ENCODE assay signal across 13 cellular contexts in genomic region chr11:117808768-117809167, GRCh38. TPM values are rescaled to one million over a fixed set of nuclear protein-coding genes. Genes with fewer than 3 reads are reported as not detected.
DNase-seq lines count a peak whose midpoint lies in the region; ATAC-seq and TF ChIP-seq lines count a peak whose summit lies in the region.
"Had no signal": no experiment of that assay in that cellular context is flagged by ENCODE, and none has a peak within 500 bp of the region (broad histone marks: within the 10 kb centered on the region; RNA-seq: fewer than 3 reads in every experiment).

No MANE protein-coding gene starts in this region.

- H3K36me3 Mint-ChIP-seq in stimulated activated memory B cell treated with anti-CD40 and anti-IgM and Interleukin-4, amounts not matched to agents 10 μg/mL and 1 μg/mL and 100 μg/mL, for 72 hours = no peaks in the 10 kb centered on the region
- H3K36me3 Mint-ChIP-seq: CD8-positive, alpha-beta memory T cell had no signal

- 63 to 72% methylated on average over 13 of the region's 13 CpGs for WGBS in heart right ventricle, 2 donors
- 51 to 58% methylated on average over 13 of the region's 13 CpGs for WGBS in lower leg skin, 2 donors

- intact Hi-C loops in heart right ventricle (cut with DNase I) = loop anchor here in 9 of 10 donors (1.0 to 5.0 kb wide), 9 partner anchors 244 to 386 kb away; no protein-coding TSS in a partner anchor
- intact Hi-C loops in lower leg skin (cut with DNase I; ENCODE audit: low total_unique reads) = no loop called here

- H3K36me3 ChIP-seq in heart right ventricle = peaks cover 0 to 19% (median 0%) of the 10 kb centered on the region in 9 donors
- H3K36me3 ChIP-seq: WERI-Rb-1 had no signal

- no peaks in the 10 kb centered on the region for H3K27me3 Mint-ChIP-seq in stimulated activated memory B cell treated with anti-CD40 and anti-IgM and Interleukin-4, amounts not matched to agents 10 μg/mL and 1 μg/mL and 100 μg/mL, for 72 hours

- H3K9me3 Mint-ChIP-seq in stimulated activated memory B cell treated with anti-CD40 and anti-IgM and Interleukin-4, amounts not matched to agents 10 μg/mL and 1 μg/mL and 100 μg/mL, for 72 hours = peaks cover 3% of the 10 kb centered on the region
- H3K9me3 Mint-ChIP-seq: CD8-positive, alpha-beta memory T cell had no signal

- peak in 6 of 8 donors; percentile 36 to 70 (median 57) for ATAC-seq in heart right ventricle
- ATAC-seq in stimulated activated memory B cell treated with anti-CD40 and anti-IgM and Interleukin-4, amounts not matched to agents 10 μg/mL and 1 μg/mL and 100 μg/mL, for 72 hours = no peak

- H3K9me3 ChIP-seq in heart right ventricle = no peaks in the 10 kb centered on the region

- peak; percentile 17 for DNase-seq in NCI-H2227 (lab: John Stamatoyannopoulos, UW; ENCODE audit: unreplicated experiment)
- DNase-seq in NCI-H2227 treated with DMSO at 0.1 percent for 48 hours (lab: John Stamatoyannopoulos, UW) = no peak
- DNase-seq in amniotic epithelial cell (ENCODE audit: low read depth) = peak; percentile 41
- DNase-seq in heart right ventricle = peak in 1 of 2 donors; percentile 33
- no peak for DNase-seq in lower leg skin (ENCODE audit: low spot score in 2 of 2)
- DNase-seq in T-helper 1 cell = no peak
- DNase-seq in activated naive CD4-positive, alpha-beta T cell treated with Interleukin-2 at 50 U/mL for 16 hours = no peak
- DNase-seq: effector CD8-positive, alpha-beta T cell; Karpas-422; NCI-H1417 treated with DMSO at 0.1 percent for 48 hours had no signal

- no peak for TF ChIP-seq POLR2A in lower leg skin (IDR thresholded peaks at IDR 0.05)

- no peak overlapping the region for H3K4me3 Mint-ChIP-seq in stimulated activated memory B cell treated with anti-CD40 and anti-IgM and Interleukin-4, amounts not matched to agents 10 μg/mL and 1 μg/mL and 100 μg/mL, for 72 hours

- peaks cover 0 to 3% (median 0%) of the 10 kb centered on the region in 7 donors for H3K27me3 ChIP-seq in heart right ventricle

- peak overlapping the region in 4 of 10 donors; percentile 49 to 74 (median 54) for H3K27ac ChIP-seq in heart right ventricle
- H3K27ac ChIP-seq: WERI-Rb-1 had no signal

- H3K4me3 ChIP-seq in heart right ventricle = peak overlapping the region in 4 of 10 donors; percentile 6 to 13 (median 12)
- no peak overlapping the region for H3K4me3 ChIP-seq in lower leg skin (ENCODE audit: low read depth, poor library complexity, severe bottlenecking)

- H3K27ac Mint-ChIP-seq in stimulated activated memory B cell treated with anti-CD40 and anti-IgM and Interleukin-4, amounts not matched to agents 10 μg/mL and 1 μg/mL and 100 μg/mL, for 72 hours = peak overlapping the region; percentile 8
- H3K27ac Mint-ChIP-seq: CD8-positive, alpha-beta memory T cell had no signal

- TF ChIP-seq CTCF in heart right ventricle (IDR thresholded peaks at IDR 0.05) (no peak), lower leg skin (IDR thresholded peaks at IDR 0.05) (no peak)

- H3K4me1 ChIP-seq in heart right ventricle = peaks cover 0 to 23% (median 8%) of the 10 kb centered on the region in 9 donors

- peaks cover 30% of the 10 kb centered on the region for H3K4me1 Mint-ChIP-seq in stimulated activated memory B cell treated with anti-CD40 and anti-IgM and Interleukin-4, amounts not matched to agents 10 μg/mL and 1 μg/mL and 100 μg/mL, for 72 hours

RNA-seq across cellular contexts. Expression of gene DSCAML1, which starts 11.8 kb away (rescaled TPM):
- total RNA-seq in heart right ventricle (1 to 10 TPM in 3 of 10 donors, under 1 TPM in 7; 0.23 to 1.5 (median 0.57) TPM), lower leg skin (under 1 TPM; 0.07 to 0.13 (median 0.08) TPM)
- polyA plus RNA-seq in heart right ventricle = under 1 TPM; 0.16 to 0.88 TPM
- polyA plus RNA-seq: CD8-positive, alpha-beta memory T cell had no signal

RNA-seq across cellular contexts. Expression of gene FXYD2, which starts 15.8 kb away (rescaled TPM):
- 1 to 10 TPM in 7 of 10 donors, under 1 TPM in 3; 0.40 to 3.2 (median 1.4) TPM for total RNA-seq in heart right ventricle
- 1 to 10 TPM; 1.9 to 6.0 TPM for polyA plus RNA-seq in heart right ventricle
- total RNA-seq in lower leg skin = 1 to 10 TPM in 1 of 4 donors, not detected in 3; 1.2 TPM

Comparison
In these comparisons a context has a peak if more than half of its experiments do, and no peak if none do; other contexts are left out.
1. DNase-seq: peak in NCI-H2227 (single experiment) and amniotic epithelial cell (single experiment); none in NCI-H2227 treated with DMSO at 0.1 percent for 48 hours (single experiment), lower leg skin (0 of 2), T-helper 1 cell (0 of 5) and activated naive CD4-positive, alpha-beta T cell treated with Interleukin-2 at 50 U/mL for 16 hours (single experiment).